In genomic region chr22:31647516-31647915, GRCh38 we compare ENCODE assay signal across 12 cellular contexts. TPM values are rescaled to one million over a fixed set of nuclear protein-coding genes. Genes with fewer than 3 reads are reported as not detected.
DNase-seq lines count a peak whose midpoint lies in the region; ATAC-seq, FAIRE-seq and TF ChIP-seq lines count a peak whose summit lies in the region.
"Had no signal": no experiment of that assay in that cellular context is flagged by ENCODE, and none has a peak within 500 bp of the region (broad histone marks: within the 10 kb centered on the region; RNA-seq: fewer than 3 reads in every experiment).

No MANE protein-coding gene starts in this region.

- H4K8ac ChIP-seq in H1 (ENCODE audit: extremely low read depth, insufficient read depth, low read length), result no peak overlapping the region

- H2AFZ ChIP-seq in H1 (ENCODE audit: low read length), result no peak overlapping the region
- H2AFZ ChIP-seq in osteoblast (ENCODE audit: low read length), result no peak overlapping the region

- H3K27me3 ChIP-seq in H1 (replicated peaks in 1 of 4; ENCODE audit: control insufficient read depth in 3 of 4, extremely low read depth in 1 of 4, insufficient read depth in 3 of 4, low read length in 3 of 4), result no peaks in the 10 kb centered on the region
- H3K27me3 ChIP-seq in osteoblast (ENCODE audit: insufficient read depth, low read length), result no peaks in the 10 kb centered on the region
- no peaks in the 10 kb centered on the region for H3K27me3 ChIP-seq in aorta (ENCODE audit: control insufficient read depth in 1 of 2, insufficient read depth in 2 of 2, low read length in 1 of 2)

- no peak for ATAC-seq in HG02852 (IDR thresholded peaks at IDR 0.05; ENCODE audit: unreplicated experiment)
- no peak for ATAC-seq in aorta (ENCODE audit: low FRiP score)
- ATAC-seq: naive thymus-derived CD8-positive, alpha-beta T cell had no signal

- no peak overlapping the region for H2AK5ac ChIP-seq in H1 (ENCODE audit: low read depth, low read length)

- no peak overlapping the region for H3K14ac ChIP-seq in H1 (ENCODE audit: insufficient read length)

- CTCF ChIA-PET in H1 (lab: Charles Lee; ENCODE audit: partially characterized antibody), result interaction anchor here (1.0 to 1.2 kb wide), 3 partner anchors 9 to 91 kb away, joined by 3 to 4 read pairs (median 3); no protein-coding TSS in a partner anchor

- TF ChIP-seq POLR2A in H1 (IDR thresholded peaks at IDR 0.05; ENCODE audit: control extremely low read depth in 1 of 2, low read depth in 2 of 2, low read length in 2 of 2), result no peak

- TF ChIP-seq RAD21 in H1 (IDR thresholded peaks at IDR 0.05 in 1 of 2, conservative IDR thresholded peaks at IDR 0.05 in 1 of 2; ENCODE audit: low read depth in 2 of 2, low read length in 2 of 2), result no peak

- H2BK20ac ChIP-seq in H1 (ENCODE audit: low read length), result no peak overlapping the region

- H2BK15ac ChIP-seq in H1 (ENCODE audit: low read length), result no peak overlapping the region

- no peak overlapping the region for H3K23ac ChIP-seq in H1 (ENCODE audit: insufficient read length)

- TF ChIP-seq CTCF in H1 (IDR thresholded peaks at IDR 0.05; ENCODE audit: control extremely low read depth in 1 of 3, insufficient read depth in 1 of 3, low read depth in 1 of 3, low read length in 3 of 3) (no peak), osteoblast (IDR thresholded peaks at IDR 0.05; ENCODE audit: extremely low read depth, low read depth, low read length) (no peak)

- no peak overlapping the region for H3K18ac ChIP-seq in H1 (ENCODE audit: extremely low read depth, low read length)

- H4K5ac ChIP-seq in H1 (ENCODE audit: insufficient read length, low read depth, low read length), result no peak overlapping the region

- no peak overlapping the region for H2BK120ac ChIP-seq in H1 (replicated peaks; ENCODE audit: low read depth, low read length)

- H2BK12ac ChIP-seq in H1 (ENCODE audit: low read depth, low read length), result no peak overlapping the region

- H3K4ac ChIP-seq in H1 (replicated peaks; ENCODE audit: insufficient read length, low read depth, low read length), result no peak overlapping the region

- H3K9me3 ChIP-seq in ES-I3 (ENCODE audit: control insufficient read depth, insufficient read depth, low read length) (no peaks in the 10 kb centered on the region), H1 (ENCODE audit: insufficient read depth in 2 of 2, low read depth in 1 of 2, low read length in 1 of 2) (no peaks in the 10 kb centered on the region), osteoblast (ENCODE audit: low read depth, low read length) (no peaks in the 10 kb centered on the region), aorta (ENCODE audit: control insufficient read depth, low read length) (no peaks in the 10 kb centered on the region)

- WGBS in H1 (ENCODE audit: extremely low coverage in 1 of 2, insufficient coverage in 1 of 2, insufficient read length in 1 of 2, insufficient replicate concordance in 2 of 2, low coverage in 1 of 2, low lambda C conversion rate in 2 of 2, missing lambda C conversion rate in 1 of 2), 2 experiments, result 52% methylated on average over 4 of the region's 4 CpGs; no CpG with 5 or more reads in 1 of the 2 experiments
- 69% methylated on average over 4 of the region's 4 CpGs for WGBS in aorta, 2 donors

- H3K4me2 ChIP-seq in H1 (ENCODE audit: insufficient read depth in 1 of 2, low read depth in 2 of 2, low read length in 2 of 2), result peak overlapping the region; percentile 5 to 9; a peak in 2 of 4 replicates
- H3K4me2 ChIP-seq in osteoblast (ENCODE audit: insufficient read depth, low read length), result peak overlapping the region; percentile 25

- FAIRE-seq in H1 (lab: Jason Lieb, UNC), result no peak
- FAIRE-seq: kidney had no signal

- H4K20me1 ChIP-seq in H1 (replicated peaks in 1 of 2; ENCODE audit: control insufficient read depth in 1 of 2, insufficient read depth in 2 of 2, low read length in 2 of 2) (peaks cover 0 to 11% of the 10 kb centered on the region in 2 experiments), osteoblast (ENCODE audit: insufficient read depth, low read length) (no peaks in the 10 kb centered on the region)

- no peak for TF ChIP-seq EP300 in H1 (IDR thresholded peaks at IDR 0.05; ENCODE audit: borderline replicate concordance in 1 of 2, low read depth in 2 of 2, low read length in 2 of 2)

- POLR2A ChIA-PET in H1 (lab: Charles Lee; ENCODE audit: partially characterized antibody), result interaction anchor here (0.6 to 1.3 kb wide), 3 partner anchors 14 to 454 kb away, joined by 3 to 4 read pairs (median 3); partner anchors contain the start of gene PISD

- H3K27ac ChIP-seq in H1 (ENCODE audit: low read depth, low read length) (no peak overlapping the region), osteoblast (ENCODE audit: low read depth, low read length) (peak overlapping the region; percentile 98), aorta (ENCODE audit: low read depth in 1 of 2, low read length in 2 of 2) (no peak overlapping the region)

- H3K56ac ChIP-seq in H1 (replicated peaks; ENCODE audit: insufficient read length, low read depth, low read length), result no peak overlapping the region

- peaks cover 0 to 29% of the 10 kb centered on the region in 2 experiments; a peak in 2 of 4 replicates for H3K79me2 ChIP-seq in H1 (ENCODE audit: control insufficient read depth in 1 of 2, insufficient read depth in 2 of 2, low read length in 2 of 2)
- peaks cover 51% of the 10 kb centered on the region for H3K79me2 ChIP-seq in osteoblast (ENCODE audit: insufficient read depth, low read length)

- H3K79me1 ChIP-seq in H1 (ENCODE audit: low read depth, low read length), result peaks cover 4% of the 10 kb centered on the region; the same call in 1 of the 2 replicates

- H3K36me3 ChIP-seq in ES-I3 (ENCODE audit: insufficient read depth, low read length) (peaks cover 12% of the 10 kb centered on the region), H1 (ENCODE audit: control insufficient read depth in 2 of 4, insufficient read depth in 4 of 4, low read length in 3 of 4) (peaks cover 3 to 25% (median 5%) of the 10 kb centered on the region in 4 experiments; a peak in 5 of 8 replicates), osteoblast (ENCODE audit: insufficient read depth, low read length) (peaks cover 23% of the 10 kb centered on the region), aorta (ENCODE audit: control insufficient read depth in 1 of 2, insufficient read depth in 2 of 2, low read length in 1 of 2) (peaks cover 4% of the 10 kb centered on the region in 2 donors)

- no peak overlapping the region for H3K4me3 ChIP-seq in H1 (ENCODE audit: extremely low read depth in 1 of 4, insufficient read depth in 2 of 4, low read depth in 3 of 4, low read length in 4 of 4)
- H3K4me3 ChIP-seq in osteoblast (ENCODE audit: insufficient read depth, low read length), result no peak overlapping the region
- H3K4me3 ChIP-seq in aorta (ENCODE audit: low read length in 2 of 2), result no peak overlapping the region

- H2BK5ac ChIP-seq in H1 (ENCODE audit: low read depth, low read length), result no peak overlapping the region

- no peaks in the 10 kb centered on the region for H3K23me2 ChIP-seq in H1 (ENCODE audit: low read depth, low read length)

- H4K91ac ChIP-seq in H1 (replicated peaks; ENCODE audit: insufficient read length, low read length), result no peak overlapping the region

- H3K9ac ChIP-seq in ES-I3 (ENCODE audit: low read depth, low read length), result peak overlapping the region; percentile 5; the same call in 1 of the 2 replicates
- no peak overlapping the region for H3K9ac ChIP-seq in H1 (replicated peaks in 1 of 4; ENCODE audit: extremely low read depth in 1 of 4, low read depth in 3 of 4, low read length in 3 of 4)

- DNase-seq in M059J (ENCODE audit: low read depth), result peak; percentile 49
- no peak for DNase-seq in H1 (ENCODE audit: low read depth in 1 of 2, low spot score in 2 of 2)
- DNase-seq in osteoblast (ENCODE audit: insufficient read length, low spot score, missing footprints), result peak; percentile 58
- no peak for DNase-seq in effector CD8-positive, alpha-beta T cell (lab: John Stamatoyannopoulos, UW)
- no peak for DNase-seq in aorta
- DNase-seq in activated CD8-positive, alpha-beta memory T cell treated with anti-CD3 and anti-CD28 coated beads, Interleukin-2, amount 50 U/mL, for 48 hours, result no peak
- DNase-seq: activated CD8-positive, alpha-beta memory T cell treated with anti-CD3 and anti-CD28 coated beads for 24 hours; naive thymus-derived CD8-positive, alpha-beta T cell; NCI-H1105 treated with DMSO at 0.1 percent for 48 hours had no signal

- H3K4me1 ChIP-seq in ES-I3 (ENCODE audit: insufficient read depth, low read length) (peaks cover 36% of the 10 kb centered on the region), H1 (replicated peaks in 1 of 4; ENCODE audit: control insufficient read depth in 3 of 4, insufficient read depth in 4 of 4, low read length in 3 of 4) (peaks cover 0 to 8% (median 4%) of the 10 kb centered on the region in 4 experiments; a peak in 4 of 7 replicates), osteoblast (ENCODE audit: insufficient read depth, low read length) (peaks cover 36% of the 10 kb centered on the region), aorta (ENCODE audit: control insufficient read depth in 1 of 2, insufficient read depth in 2 of 2, low read length in 2 of 2) (no peaks in the 10 kb centered on the region)

- intact Hi-C loops in aorta (cut with DNase I), result no loop called here

TF ChIP-seq in H1, 55 proteins besides CTCF, POLR2A, EP300 and RAD21:
- TF ChIP-seq CREB1 (IDR thresholded peaks at IDR 0.05) (no peak), E2F6 (IDR thresholded peaks at IDR 0.05) (no peak), PHF8 (conservative IDR thresholded peaks at IDR 0.05; ENCODE audit: low read depth, low read length) (no peak), NANOG (IDR thresholded peaks at IDR 0.05; ENCODE audit: insufficient read depth, low read depth, low read length, poor library complexity, severe bottlenecking) (no peak), JUN (IDR thresholded peaks at IDR 0.05; ENCODE audit: low read depth, low read length) (no peak)
TF ChIP-seq in H1: peak in this region for 0.

RNA-seq across cellular contexts. Expression of gene PISD, which starts 14.5 kb away (rescaled TPM):
- total RNA-seq in M059J (2014; rRNA removed; shearing (Covaris generic)), result 20.1 and 21.7 TPM in 2 replicates
- total RNA-seq in H1 (2021; fragmentation: NEBNext Ultra II Directional; extraction: Animal tissue kit (Norgen Biotek cat#: 25700)), result 46.0 and 47.8 TPM in 2 replicates
- 48.2 and 74.5 TPM in 2 replicates for polyA plus RNA-seq in H1 (2011; rRNA removed)
- 50.7 TPM for polyA plus RNA-seq in H1 (2011; cell fraction: cytosol; rRNA removed)
- polyA plus RNA-seq in H1 (2011; cell fraction: nucleus; rRNA removed), result 82.6 TPM
- 28.1 to 40.3 TPM (median 36.9 TPM) in 4 replicates for polyA plus RNA-seq in H1 (2012, experiment 1 of 2)
- polyA plus RNA-seq in H1 (2012, experiment 2 of 2), result 32.5 TPM
- polyA plus RNA-seq in H1 (2013, experiment 1 of 2), result 35.2 TPM
- polyA plus RNA-seq in H1 (2013, experiment 2 of 2), result 34.6 TPM
- 25.0 and 35.5 TPM in 2 replicates for polyA minus RNA-seq in H1 (2011; rRNA and poly(A)+ RNA removed)
- 30.1 TPM for polyA minus RNA-seq in H1 (2011; cell fraction: cytosol; rRNA and poly(A)+ RNA removed)
- polyA minus RNA-seq in H1 (2011; cell fraction: nucleus; rRNA and poly(A)+ RNA removed), result 29.5 TPM
- total RNA-seq in osteoblast, result 35.1 and 37.3 TPM in 2 replicates
- 10 to 100 TPM; 38.5 to 38.8 TPM for total RNA-seq in aorta
- 10 to 100 TPM; 16.0 to 29.1 TPM for polyA plus RNA-seq in aorta

Comparison
In these comparisons a context has a peak if more than half of its experiments do, and no peak if none do; other contexts are left out.
1. DNase-seq: peak in M059J (single experiment) and osteoblast (single experiment); none in H1 (0 of 2), effector CD8-positive, alpha-beta T cell (single experiment), aorta (0 of 2) and activated CD8-positive, alpha-beta memory T cell treated with anti-CD3 and anti-CD28 coated beads, Interleukin-2, amount 50 U/mL, for 48 hours (single experiment).